28 cellular contexts compared by ENCODE assay signal in genomic region chr2:174198846-174199564, GRCh38. TPM values are rescaled to one million over a fixed set of nuclear protein-coding genes. Genes with fewer than 3 reads are reported as not detected.
DNase-seq lines count a peak whose midpoint lies in the region; TF ChIP-seq lines count a peak whose summit lies in the region.
"Had no signal": no experiment of that assay in that cellular context is flagged by ENCODE, and none has a peak within 500 bp of the region (broad histone marks: within the 10 kb centered on the region; RNA-seq: fewer than 3 reads in every experiment).

No MANE protein-coding gene starts in this region.

- H2AK5ac ChIP-seq in H9 (ENCODE audit: insufficient read length, low read length) = no peak overlapping the region

- H2BK5ac ChIP-seq in H9 (ENCODE audit: insufficient read length, low read length) = no peak overlapping the region

- H3K9me3 Mint-ChIP-seq in H9 = no peaks in the 10 kb centered on the region
- H3K9me3 Mint-ChIP-seq: central memory CD8-positive, alpha-beta T cell had no signal

- H3K27ac ChIP-seq in H9 (ENCODE audit: insufficient read length, low read depth, low read length) = no peak overlapping the region
- H3K27ac ChIP-seq: dorsolateral prefrontal cortex, sigmoid colon, SK-N-MC, testis had no signal

- no peak for TF ChIP-seq CTCF in H9 (conservative IDR thresholded peaks at IDR 0.05)
- TF ChIP-seq CTCF in GM10266 (IDR thresholded peaks at IDR 0.05; ENCODE audit: control insufficient read depth, insufficient read depth, low read depth, missing control alignments) = no peak

- H3K27ac Mint-ChIP-seq in H9 = peak overlapping the region in 2 of 3 experiments; percentile 81 to 85; a peak in 5 of 7 replicates
- H3K27ac Mint-ChIP-seq: activated CD4-positive, alpha-beta T cell treated with anti-CD3 and anti-CD28 coated beads for 36 hours; activated naive CD8-positive, alpha-beta T cell; progenitor cell of endocrine pancreas; T-helper 17 cell had no signal

- no peaks in the 10 kb centered on the region; the same call in 1 of the 2 replicates for H3K79me2 ChIP-seq in H9 (ENCODE audit: insufficient read depth, low read length)

- no peak overlapping the region for H2AFZ ChIP-seq in H9 (ENCODE audit: low read length)

- H3K36me3 Mint-ChIP-seq in H9 (ENCODE audit: insufficient read depth in 1 of 3, low read depth in 3 of 3) = peaks cover 0 to 3% (median 0%) of the 10 kb centered on the region in 3 experiments; a peak in 2 of 7 replicates

- peaks cover 5% of the 10 kb centered on the region; the same call in 1 of the 2 replicates for H3K4me1 ChIP-seq in H9 (ENCODE audit: insufficient read depth, low read length)
- H3K4me1 ChIP-seq: sigmoid colon, testis had no signal

- no peak overlapping the region for H3T11ph ChIP-seq in H9 (ENCODE audit: low read length)

- H3K9ac ChIP-seq in H9 (ENCODE audit: extremely low read depth, insufficient read length, low read length) = no peak overlapping the region

- no peak overlapping the region for H3K4me3 Mint-ChIP-seq in H9
- H3K4me3 Mint-ChIP-seq: activated CD4-positive, alpha-beta T cell treated with anti-CD3 and anti-CD28 coated beads for 36 hours; activated naive CD8-positive, alpha-beta T cell; central memory CD8-positive, alpha-beta T cell; T-helper 17 cell had no signal

- H3K23me2 ChIP-seq in H9 (ENCODE audit: insufficient read length, low read depth, low read length, poor library complexity, severe bottlenecking) = no peaks in the 10 kb centered on the region

- H4K5ac ChIP-seq in H9 (ENCODE audit: insufficient read length, low read depth, low read length) = no peak overlapping the region

- no peak overlapping the region for H3K56ac ChIP-seq in H9 (ENCODE audit: insufficient read length, low read depth, low read length)

- peaks cover 21 to 29% of the 10 kb centered on the region in 2 experiments for H3K4me1 Mint-ChIP-seq in H9
- H3K4me1 Mint-ChIP-seq: activated CD4-positive, alpha-beta T cell treated with anti-CD3 and anti-CD28 coated beads for 36 hours; central memory CD8-positive, alpha-beta T cell had no signal

- no peak overlapping the region for H3K14ac ChIP-seq in H9 (ENCODE audit: insufficient read depth, low read length)

- no peak overlapping the region for H3K4ac ChIP-seq in H9 (ENCODE audit: low read depth, low read length)

- H4K8ac ChIP-seq in H9 (replicated peaks; ENCODE audit: insufficient read length, low read depth, low read length) = no peak overlapping the region

- no peaks in the 10 kb centered on the region for H3K27me3 Mint-ChIP-seq in H9 (ENCODE audit: low read depth)
- H3K27me3 Mint-ChIP-seq: activated CD4-positive, alpha-beta T cell treated with anti-CD3 and anti-CD28 coated beads for 36 hours; activated naive CD8-positive, alpha-beta T cell; central memory CD8-positive, alpha-beta T cell; progenitor cell of endocrine pancreas; T-helper 17 cell had no signal

- H3K23ac ChIP-seq in H9 (ENCODE audit: insufficient read length, low read depth, low read length) = no peak overlapping the region

- H2BK15ac ChIP-seq in H9 (ENCODE audit: low read depth, low read length) = no peak overlapping the region

- no peak overlapping the region for H3K18ac ChIP-seq in H9 (ENCODE audit: insufficient read length, low read depth, low read length)

- no peak overlapping the region for H2BK20ac ChIP-seq in H9 (ENCODE audit: low read depth, low read length, poor library complexity, severe bottlenecking)

- DNase-seq in A172 (ENCODE audit: low spot score) (peak; percentile 2), H9 (no peak), amniotic epithelial cell (ENCODE audit: low read depth) (peak; percentile 5), iPS-NIHi7 (ENCODE audit: extremely low spot score) (peak; percentile 20), GM10266 (ENCODE audit: extremely low spot score) (no peak), mesenteric fat pad (ENCODE audit: low spot score) (no peak), epidermal melanocyte (ENCODE audit: insufficient read length, low spot score) (no peak)
- no peak for DNase-seq in activated CD4-positive, alpha-beta T cell treated with anti-CD3 and anti-CD28 coated beads, Interleukin-2, amount 50 U/mL, for 48 hours
- DNase-seq: 8988T; activated CD4-positive, alpha-beta T cell treated with anti-CD3 and anti-CD28 coated beads for 36 hours; activated effector memory CD4-positive, alpha-beta T cell treated with Interleukin-2 at 50 U/mL for 16 hours; DMS153; dorsolateral prefrontal cortex; GDM1; glutamatergic neuron; KG1; MM.1S; NCI-H1436; NCI-H2107; NCI-H82; sigmoid colon; stimulated activated naive CD4-positive, alpha-beta T cell treated with Interleukin-2 at 50 U/mL for 16 hours; T-helper 17 cell; testis had no signal

- no peaks in the 10 kb centered on the region for H3K27me3 ChIP-seq in H9 (ENCODE audit: insufficient read depth, low read length)
- H3K27me3 ChIP-seq: dorsolateral prefrontal cortex, sigmoid colon, testis had no signal

- no peak overlapping the region for H3K4me2 ChIP-seq in H9 (ENCODE audit: insufficient read depth, insufficient read length, low read length)

- no peak overlapping the region for H2BK12ac ChIP-seq in H9 (ENCODE audit: insufficient read length, low read depth, low read length)

- no peaks in the 10 kb centered on the region for H4K20me1 ChIP-seq in H9 (ENCODE audit: control insufficient read depth, insufficient read depth, insufficient read length)

- H4K91ac ChIP-seq in H9 (ENCODE audit: insufficient read length, low read depth, low read length) = no peak overlapping the region

- H2BK120ac ChIP-seq in H9 (ENCODE audit: low read depth, low read length, poor library complexity, severe bottlenecking) = no peak overlapping the region

- H3K79me1 ChIP-seq in H9 (ENCODE audit: insufficient read depth, low read depth, low read length, poor library complexity, severe bottlenecking) = peaks cover 3% of the 10 kb centered on the region

- H3K9me3 ChIP-seq in H9 (ENCODE audit: control insufficient read depth, low read depth, low read length) = no peaks in the 10 kb centered on the region
- H3K9me3 ChIP-seq: sigmoid colon, testis had no signal

- WGBS in H9 (ENCODE audit: extremely low coverage, insufficient read length, low lambda C conversion rate) = no CpG with 5 or more reads among the region's 2 CpGs

RNA-seq across cellular contexts. Expression of gene OLA1, which starts 49.3 kb away (rescaled TPM):
- total RNA-seq in A172 (2014; rRNA removed; shearing (Covaris generic)) = 198 and 294 TPM in 2 replicates
- total RNA-seq in H9 (2021) = 133 and 134 TPM in 2 replicates
- total RNA-seq in mesenteric fat pad = 58.4 TPM

Comparison
In these comparisons a context has a peak if more than half of its experiments do, and no peak if none do; other contexts are left out.
1. DNase-seq: peak in A172 (single experiment), amniotic epithelial cell (single experiment) and iPS-NIHi7 (single experiment); none in H9 (single experiment), activated CD4-positive, alpha-beta T cell treated with anti-CD3 and anti-CD28 coated beads, Interleukin-2, amount 50 U/mL, for 48 hours (0 of 2), GM10266 (single experiment), mesenteric fat pad (single experiment) and epidermal melanocyte (single experiment).